7 cellular contexts compared by ENCODE assay signal in the genomic region with DNA sequence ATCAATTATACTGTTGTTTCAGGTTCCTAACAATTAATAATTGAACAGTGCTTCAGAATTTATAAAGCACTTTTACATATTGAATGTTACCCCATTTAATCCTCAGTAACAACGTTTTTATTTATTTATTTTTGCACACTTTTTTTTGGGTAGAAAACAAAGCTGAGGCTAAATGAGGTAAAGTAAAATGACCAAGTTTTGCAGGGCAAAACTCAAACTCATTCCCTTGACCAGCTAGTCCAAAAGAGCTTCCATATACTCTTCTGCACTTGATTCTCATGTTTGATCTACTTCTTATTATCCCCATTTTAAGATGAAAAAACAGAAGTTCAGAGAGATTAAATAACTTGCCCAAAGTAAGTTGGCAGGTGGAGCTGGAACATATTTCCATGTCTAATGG.
"Had no signal": no experiment of that assay in that cellular context is flagged by ENCODE, and none has a peak within 500 bp of the region (broad histone marks: within the 10 kb centered on the region; RNA-seq: fewer than 3 reads in every experiment).

No MANE protein-coding gene starts in this region.

- FAIRE-seq: G401.6, GM12891, GM12892, GM18507, GM19239 had no signal

- DNase-seq: GDM1, GF-D8 had no signal
